ENCODE assay signal across 28 cellular contexts in the genomic region with DNA sequence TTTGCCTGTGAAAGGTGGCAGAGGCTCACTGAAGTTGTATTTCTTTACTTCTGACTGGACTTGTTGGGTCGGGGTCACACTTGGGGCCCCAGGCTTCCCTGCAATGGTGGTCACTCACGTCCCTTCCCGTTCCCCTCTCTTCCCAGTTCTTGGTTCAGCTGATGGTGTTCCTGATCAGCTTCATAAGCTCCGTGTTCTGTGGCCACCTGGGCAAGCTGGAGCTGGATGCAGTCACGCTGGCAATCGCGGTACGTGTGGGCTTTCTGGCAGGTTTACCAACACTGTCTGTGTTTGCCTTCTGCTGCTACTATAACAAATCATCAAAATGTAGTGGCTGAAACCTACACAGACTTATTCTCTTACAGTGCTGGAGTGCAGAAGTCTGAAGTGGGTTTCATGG. TPM values are rescaled to one million over a fixed set of nuclear protein-coding genes. Genes with fewer than 3 reads are reported as not detected.
"Had no signal": no experiment of that assay in that cellular context is flagged by ENCODE, and none has a peak within 500 bp of the region (broad histone marks: within the 10 kb centered on the region; RNA-seq: fewer than 3 reads in every experiment).

No MANE protein-coding gene starts in this region.

- DNase-seq: activated CD4-positive, alpha-beta memory T cell treated with anti-CD3 and anti-CD28 coated beads for 36 hours; activated CD4-positive, alpha-beta T cell treated with anti-CD3 and anti-CD28 coated beads for 36 hours; activated CD4-positive, alpha-beta T cell treated with anti-CD3 and anti-CD28 coated beads, Interleukin-2, amount 10 ng/mL, durations not matched to agents 24 days and 14 days; activated CD4-positive, CD25-positive, alpha-beta regulatory T cell; activated CD4-positive, CD25-positive, alpha-beta regulatory T cell treated with anti-CD3 and anti-CD28 coated beads, Interleukin-2, amount 50 U/mL, for 72 hours; activated CD8-positive, alpha-beta memory T cell treated with anti-CD3 and anti-CD28 coated beads, Interleukin-2, amount 10 ng/mL, durations not matched to agents 7 days and 5 days; activated CD8-positive, alpha-beta memory T cell treated with anti-CD3 and anti-CD28 coated beads, Interleukin-2, amount 50 U/mL, for 4 hours; activated CD8-positive, alpha-beta T cell treated with anti-CD3 and anti-CD28 coated beads, Interleukin-2, amount 10 ng/mL, durations not matched to agents 7 days and 5 days; activated effector memory CD4-positive, alpha-beta T cell treated with anti-CD3 and anti-CD28 coated beads, Interleukin-2, amount 50 U/mL, for 16 hours; activated naive CD4-positive, alpha-beta T cell treated with anti-CD3 and anti-CD28 coated beads for 36 hours; activated naive CD8-positive, alpha-beta T cell treated with anti-CD3 and anti-CD28 coated beads, Interleukin-2, amount 10 ng/mL, durations not matched to agents 7 days and 5 days; activated T-cell treated with anti-CD3 and anti-CD28 coated beads, Interleukin-2, amount 50 U/mL, for 1 hour; activated T-cell treated with anti-CD3 and anti-CD28 coated beads, Interleukin-2, amount 50 U/mL, for 48 hours; caudate nucleus; cortex of kidney; effector CD8-positive, alpha-beta T cell; foreskin fibroblast; heart left ventricle; T-helper 1 cell; T-helper 17 cell; T1000; WERI-Rb-1 had no signal

- H3K36me3 Mint-ChIP-seq: activated CD4-positive, alpha-beta memory T cell treated with anti-CD3 and anti-CD28 coated beads for 36 hours; activated CD8-positive, alpha-beta memory T cell treated with anti-CD3 and anti-CD28 coated beads, Interleukin-2, amount 10 ng/mL, durations not matched to agents 7 days and 5 days; activated naive CD4-positive, alpha-beta T cell treated with anti-CD3 and anti-CD28 coated beads, Interleukin-2, amount 50 U/mL, for 72 hours; activated naive CD8-positive, alpha-beta T cell treated with anti-CD3 and anti-CD28 coated beads, Interleukin-2, amount 10 ng/mL, durations not matched to agents 7 days and 5 days; brain had no signal

- H3K9me3 Mint-ChIP-seq: activated CD4-positive, alpha-beta memory T cell treated with anti-CD3 and anti-CD28 coated beads for 36 hours; activated CD4-positive, alpha-beta T cell treated with anti-CD3 and anti-CD28 coated beads, Interleukin-2, amount 10 ng/mL, durations not matched to agents 24 days and 14 days; activated naive CD4-positive, alpha-beta T cell treated with anti-CD3 and anti-CD28 coated beads for 36 hours; activated naive CD4-positive, alpha-beta T cell treated with anti-CD3 and anti-CD28 coated beads, Interleukin-2, amount 50 U/mL, for 72 hours; activated naive CD8-positive, alpha-beta T cell treated with anti-CD3 and anti-CD28 coated beads, Interleukin-2, amount 10 ng/mL, durations not matched to agents 7 days and 5 days; activated T-helper 1 cell treated with anti-CD3 and anti-CD28 coated beads, Interleukin-12 subunit alpha, Interleukin-12 subunit beta, Interleukin-2, Interleukin-4 antibody, amounts not matched to agents 30 ng/mL and 10 ng/mL and 1 ng/mL, durations not matched to agents 14 hours and 24 hours and 36 hours; activated T-helper 2 cell treated with anti-CD3 and anti-CD28 coated beads, Interferon-gamma antibody, Interleukin-2, Interleukin-4, amounts not matched to agents 10 μg/mL and 5 μg/mL and 100 μg/mL, durations not matched to agents 14 hours and 24 hours and 36 hours; brain; T-helper 2 cell treated with Interferon-gamma antibody and Interleukin-4, amounts not matched to agents 5 μg/mL and 100 μg/mL, for 36 hours had no signal

- ATAC-seq: activated CD4-positive, alpha-beta T cell treated with anti-CD3 and anti-CD28 coated beads for 36 hours; activated CD8-positive, alpha-beta memory T cell treated with anti-CD3 and anti-CD28 coated beads, Interleukin-2, amount 10 ng/mL, durations not matched to agents 7 days and 5 days; activated CD8-positive, alpha-beta T cell treated with anti-CD3 and anti-CD28 coated beads, Interleukin-2, amount 10 ng/mL, durations not matched to agents 7 days and 5 days; activated naive CD4-positive, alpha-beta T cell treated with anti-CD3 and anti-CD28 coated beads, Interleukin-2, amount 50 U/mL, for 72 hours; esophagus mucosa; heart left ventricle; T-helper 17 cell had no signal

- H3K4me3 Mint-ChIP-seq: activated CD4-positive, alpha-beta memory T cell treated with anti-CD3 and anti-CD28 coated beads for 36 hours; activated CD4-positive, alpha-beta T cell treated with anti-CD3 and anti-CD28 coated beads for 36 hours; activated CD4-positive, alpha-beta T cell treated with anti-CD3 and anti-CD28 coated beads, Interleukin-2, amount 10 ng/mL, durations not matched to agents 24 days and 14 days; activated CD8-positive, alpha-beta memory T cell treated with anti-CD3 and anti-CD28 coated beads, Interleukin-2, amount 10 ng/mL, durations not matched to agents 7 days and 5 days; activated CD8-positive, alpha-beta T cell treated with anti-CD3 and anti-CD28 coated beads, Interleukin-2, amount 10 ng/mL, durations not matched to agents 7 days and 5 days; activated naive CD4-positive, alpha-beta T cell treated with anti-CD3 and anti-CD28 coated beads for 36 hours; activated naive CD8-positive, alpha-beta T cell treated with anti-CD3 and anti-CD28 coated beads, Interleukin-2, amount 10 ng/mL, durations not matched to agents 7 days and 5 days; activated T-helper 1 cell treated with anti-CD3 and anti-CD28 coated beads, Interleukin-12 subunit alpha, Interleukin-12 subunit beta, Interleukin-2, Interleukin-4 antibody, amounts not matched to agents 30 ng/mL and 10 ng/mL and 1 ng/mL, durations not matched to agents 14 hours and 24 hours and 36 hours; brain; T-helper 17 cell; T-helper 2 cell treated with Interferon-gamma antibody and Interleukin-4, amounts not matched to agents 5 μg/mL and 100 μg/mL, for 36 hours had no signal

- H3K27ac Mint-ChIP-seq: activated CD4-positive, alpha-beta memory T cell treated with anti-CD3 and anti-CD28 coated beads for 36 hours; activated CD4-positive, alpha-beta T cell treated with anti-CD3 and anti-CD28 coated beads for 36 hours; activated CD4-positive, alpha-beta T cell treated with anti-CD3 and anti-CD28 coated beads, Interleukin-2, amount 10 ng/mL, durations not matched to agents 24 days and 14 days; activated CD8-positive, alpha-beta memory T cell treated with anti-CD3 and anti-CD28 coated beads, Interleukin-2, amount 10 ng/mL, durations not matched to agents 7 days and 5 days; activated CD8-positive, alpha-beta T cell treated with anti-CD3 and anti-CD28 coated beads, Interleukin-2, amount 10 ng/mL, durations not matched to agents 7 days and 5 days; activated naive CD4-positive, alpha-beta T cell treated with anti-CD3 and anti-CD28 coated beads for 36 hours; activated naive CD4-positive, alpha-beta T cell treated with anti-CD3 and anti-CD28 coated beads, Interleukin-2, amount 50 U/mL, for 72 hours; activated naive CD8-positive, alpha-beta T cell treated with anti-CD3 and anti-CD28 coated beads, Interleukin-2, amount 10 ng/mL, durations not matched to agents 7 days and 5 days; activated T-helper 1 cell treated with anti-CD3 and anti-CD28 coated beads, Interleukin-12 subunit alpha, Interleukin-12 subunit beta, Interleukin-2, Interleukin-4 antibody, amounts not matched to agents 30 ng/mL and 10 ng/mL and 1 ng/mL, durations not matched to agents 14 hours and 24 hours and 36 hours; activated T-helper 2 cell treated with anti-CD3 and anti-CD28 coated beads, Interferon-gamma antibody, Interleukin-2, Interleukin-4, amounts not matched to agents 10 μg/mL and 5 μg/mL and 100 μg/mL, durations not matched to agents 14 hours and 24 hours and 36 hours; T-helper 17 cell; T-helper 2 cell treated with Interferon-gamma antibody and Interleukin-4, amounts not matched to agents 5 μg/mL and 100 μg/mL, for 36 hours had no signal

- H3K4me1 Mint-ChIP-seq: activated CD4-positive, alpha-beta T cell treated with anti-CD3 and anti-CD28 coated beads for 36 hours; activated CD4-positive, alpha-beta T cell treated with anti-CD3 and anti-CD28 coated beads, Interleukin-2, amount 10 ng/mL, durations not matched to agents 24 days and 14 days; activated CD8-positive, alpha-beta memory T cell treated with anti-CD3 and anti-CD28 coated beads, Interleukin-2, amount 10 ng/mL, durations not matched to agents 7 days and 5 days; activated naive CD8-positive, alpha-beta T cell treated with anti-CD3 and anti-CD28 coated beads, Interleukin-2, amount 10 ng/mL, durations not matched to agents 7 days and 5 days had no signal

RNA-seq across cellular contexts. Expression of a gene that starts 8.6 kb away (rescaled TPM):
- total RNA-seq: activated CD4-positive, alpha-beta T cell treated with anti-CD3 and anti-CD28 coated beads, Interleukin-2, amount 10 ng/mL, durations not matched to agents 24 days and 14 days; activated CD8-positive, alpha-beta T cell treated with anti-CD3 and anti-CD28 coated beads, Interleukin-2, amount 10 ng/mL, durations not matched to agents 7 days and 5 days; activated naive CD8-positive, alpha-beta T cell treated with anti-CD3 and anti-CD28 coated beads, Interleukin-2, amount 10 ng/mL, durations not matched to agents 7 days and 5 days; T-helper 17 cell had no signal
